ENCODE assay signal across 8 cellular contexts in genomic region chr6:137342607-137343186, GRCh38.
DNase-seq lines count a peak whose midpoint lies in the region; ATAC-seq, FAIRE-seq and TF ChIP-seq lines count a peak whose summit lies in the region.

No MANE protein-coding gene starts in this region.

- H3K36me3 ChIP-seq in SK-N-SH (replicated peaks in 1 of 2; ENCODE audit: control insufficient read depth in 1 of 2, insufficient read depth in 2 of 2, low read length in 1 of 2) (no peaks in the 10 kb centered on the region), small intestine (ENCODE audit: control insufficient read depth in 2 of 2, insufficient read depth in 2 of 2, low read length in 2 of 2) (no peaks in the 10 kb centered on the region)

- H4K20me1 ChIP-seq in SK-N-SH (ENCODE audit: insufficient read depth): no peaks in the 10 kb centered on the region

- no peaks in the 10 kb centered on the region for H3F3A ChIP-seq in SK-N-SH (replicated peaks; ENCODE audit: insufficient read depth)

- POLR2A ChIA-PET in SK-N-SH (lab: Yijun Ruan, JAX): no interaction called here

- H3K27ac ChIP-seq in SK-N-SH (ENCODE audit: low read depth in 2 of 2, low read length in 1 of 2) (no peak overlapping the region), small intestine (ENCODE audit: low read depth in 1 of 2, low read length in 1 of 2) (no peak overlapping the region)

- 31% methylated on average over 12 of the region's 12 CpGs for WGBS in SK-N-SH (ENCODE audit: low lambda C conversion rate)
- WGBS in small intestine, 3 donors: 6 to 22% (median 20%) methylated on average over 12 of the region's 12 CpGs

- H2AFZ ChIP-seq in SK-N-SH (ENCODE audit: low read depth): peak overlapping the region; percentile 60

- CTCF ChIA-PET in SK-N-SH (lab: Yijun Ruan, JAX): interaction anchor here (0.9 to 2.1 kb wide), 11 partner anchors 8 to 302 kb away, joined by 3 to 8 read pairs (median 3); no protein-coding TSS in a partner anchor

- no peaks in the 10 kb centered on the region for H3K9me2 ChIP-seq in SK-N-SH

- H3K4me1 ChIP-seq in SK-N-SH (ENCODE audit: control insufficient read depth in 1 of 2, insufficient read depth in 2 of 2, low read depth in 1 of 2, low read length in 1 of 2): peaks cover 0 to 9% of the 10 kb centered on the region in 2 experiments; a peak in 2 of 4 replicates
- H3K4me1 ChIP-seq in small intestine (ENCODE audit: control insufficient read depth in 2 of 2, insufficient read depth in 1 of 2, low read depth in 1 of 2, low read length in 1 of 2): peaks cover 0 to 9% of the 10 kb centered on the region in 2 donors

- FAIRE-seq in GM18507 (lab: Jason Lieb, UNC) (peak; percentile 64), small intestine (lab: Jason Lieb, UNC) (no peak)

- no peak for TF ChIP-seq RAD21 in SK-N-SH (IDR thresholded peaks at IDR 0.05; ENCODE audit: low read length)

- H3K27me3 ChIP-seq in SK-N-SH (ENCODE audit: insufficient read depth) (no peaks in the 10 kb centered on the region; the same call in 1 of the 2 replicates), small intestine (ENCODE audit: control insufficient read depth in 2 of 2, insufficient read depth in 2 of 2, low read length in 2 of 2) (peaks cover 0 to 2% of the 10 kb centered on the region in 2 donors)

- H3K9me3 ChIP-seq in SK-N-SH (no peaks in the 10 kb centered on the region), small intestine (ENCODE audit: control insufficient read depth, low read depth) (no peaks in the 10 kb centered on the region)

- peak overlapping the region; percentile 66 for H3K4me2 ChIP-seq in SK-N-SH

- no peak for TF ChIP-seq EP300 in SK-N-SH (IDR thresholded peaks at IDR 0.05; ENCODE audit: borderline replicate concordance in 1 of 2, low read depth in 1 of 2, low read length in 1 of 2)

- H3K9ac ChIP-seq in SK-N-SH: no peak overlapping the region

- no peaks in the 10 kb centered on the region for H3K79me2 ChIP-seq in SK-N-SH (ENCODE audit: insufficient read depth)

- TF ChIP-seq CTCF in SK-N-SH (IDR thresholded peaks at IDR 0.05): no peak
- no peak for TF ChIP-seq CTCF in foreskin fibroblast (IDR thresholded peaks at IDR 0.05; ENCODE audit: low read depth, low read length)

- peak overlapping the region; percentile 32 to 36; a peak in 3 of 4 replicates for H3K4me3 ChIP-seq in SK-N-SH (ENCODE audit: low read depth in 2 of 2, low read length in 1 of 2)
- peak overlapping the region; percentile 20 to 42 for H3K4me3 ChIP-seq in foreskin fibroblast (ENCODE audit: low read depth in 1 of 2, low read length in 2 of 2)
- peak overlapping the region in 1 of 2 donors; percentile 51 for H3K4me3 ChIP-seq in small intestine (ENCODE audit: low read depth in 1 of 2, low read length in 2 of 2)

- DNase-seq in GM18507 (ENCODE audit: extremely low spot score, insufficient read length, low read depth) (no peak), SK-N-SH (peak; percentile 5), foreskin fibroblast (peak in 1 of 2 donors; percentile 5), small intestine (peak; percentile 21), SKM-1 treated with dmso at 0.1 percent for 144 hours (lab: John Stamatoyannopoulos, UW; ENCODE audit: unreplicated experiment) (no peak), LoVo (ENCODE audit: low spot score) (no peak), NAMALWA (ENCODE audit: low spot score) (no peak)

- ATAC-seq in HG02798 (IDR thresholded peaks at IDR 0.05; ENCODE audit: poor library complexity, unreplicated experiment): no peak

TF ChIP-seq in SK-N-SH, 30 proteins besides CTCF, POLR2A, EP300 and RAD21:
- TF ChIP-seq SMC3 (IDR thresholded peaks at IDR 0.05; ENCODE audit: low read depth, low read length) (no peak), NRF1 (IDR thresholded peaks at IDR 0.05; ENCODE audit: low read depth, low read length) (no peak), MEF2A (IDR thresholded peaks at IDR 0.05; ENCODE audit: borderline replicate concordance, low read depth) (no peak), RCOR1 (IDR thresholded peaks at IDR 0.05; ENCODE audit: low read length) (no peak), GATA2 (CRISPR knock-in tag; IDR thresholded peaks at IDR 0.05) (no peak), TAF1 (IDR thresholded peaks at IDR 0.05; ENCODE audit: borderline replicate concordance, low read depth, low read length) (no peak), FOXJ3 (CRISPR knock-in tag; IDR thresholded peaks at IDR 0.05) (no peak), SIN3A (IDR thresholded peaks at IDR 0.05; ENCODE audit: borderline replicate concordance, low read depth, low read length) (no peak)

Comparison
In these comparisons a context has a peak if more than half of its experiments do, and no peak if none do; other contexts are left out.
1. DNase-seq: peak in SK-N-SH (single experiment) and small intestine (single experiment); none in GM18507 (single experiment), SKM-1 treated with dmso at 0.1 percent for 144 hours (single experiment), LoVo (single experiment) and NAMALWA (single experiment).